In the genomic region with DNA sequence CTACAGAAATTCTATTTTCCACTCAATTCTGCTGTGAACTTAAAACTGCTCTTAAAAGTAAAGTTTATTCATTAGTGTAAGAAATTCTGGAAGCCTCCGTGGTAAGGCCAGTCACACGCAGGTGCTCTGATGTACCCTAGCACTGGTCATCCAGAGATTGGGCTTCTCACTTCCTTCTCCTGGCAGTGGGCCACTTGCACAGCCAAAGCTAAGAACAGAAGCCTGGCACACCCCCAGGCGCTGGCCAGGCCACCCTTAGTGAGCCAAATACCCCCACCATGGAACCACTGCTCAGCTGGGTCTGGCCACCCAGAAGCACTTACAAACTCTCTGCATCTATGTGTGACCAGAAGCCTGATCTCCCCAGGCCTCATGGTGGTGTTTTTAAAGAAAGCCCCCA, we compare ENCODE assay signal across 25 cellular contexts. TPM values are rescaled to one million over a fixed set of nuclear protein-coding genes. Genes with fewer than 3 reads are reported as not detected.
"Had no signal": no experiment of that assay in that cellular context is flagged by ENCODE, and none has a peak within 500 bp of the region (broad histone marks: within the 10 kb centered on the region; RNA-seq: fewer than 3 reads in every experiment).

No MANE protein-coding gene starts in this region.

- DNase-seq: activated CD4-positive, alpha-beta memory T cell treated with anti-CD3 and anti-CD28 coated beads for 36 hours; activated CD4-positive, alpha-beta T cell treated with anti-CD3 and anti-CD28 coated beads for 1 hour; activated CD4-positive, alpha-beta T cell treated with anti-CD3 and anti-CD28 coated beads, Interleukin-2, amount 10 ng/mL, durations not matched to agents 7 days and 5 days; activated CD8-positive, alpha-beta memory T cell treated with anti-CD3 and anti-CD28 coated beads for 24 hours; activated effector memory CD4-positive, alpha-beta T cell treated with anti-CD3 and anti-CD28 coated beads, Interleukin-2, amount 50 U/mL, for 16 hours; activated naive CD4-positive, alpha-beta T cell treated with Interleukin-2 at 50 U/mL for 16 hours; activated naive CD8-positive, alpha-beta T cell treated with anti-CD3 and anti-CD28 coated beads, Interleukin-2, amount 50 U/mL, for 24 hours; activated T-cell treated with anti-CD3 and anti-CD28 coated beads, Interleukin-2, amount 50 U/mL, for 4 hours; amniotic stem cell; NCI-H1105; NCI-H1436; NCI-H187 treated with DMSO at 0.1 percent for 48 hours; NCI-H2081 treated with DMSO at 0.1 percent for 48 hours; NCI-H446 treated with DMSO at 0.1 percent for 48 hours; NCI-H524 treated with DMSO at 0.1 percent for 48 hours; NCI-H748 treated with DMSO at 0.1 percent for 48 hours; SHP77; T-helper 17 cell; T-helper 9 cell had no signal

- ATAC-seq: activated naive CD4-positive, alpha-beta T cell treated with anti-CD3 and anti-CD28 coated beads, Interleukin-2, amount 50 U/mL, for 72 hours; activated naive CD8-positive, alpha-beta T cell treated with anti-CD3 and anti-CD28 coated beads, Interleukin-2, amount 50 U/mL, for 24 hours; activated T-cell treated with anti-CD3 and anti-CD28 coated beads, Interleukin-2, amount 50 U/mL, for 4 hours; T-helper 17 cell; WTC11 had no signal

- H3K4me3 ChIP-seq: ascending aorta, SJSA1 had no signal

- H3K36me3 ChIP-seq: ascending aorta, SJSA1 had no signal

- H3K4me1 ChIP-seq: ascending aorta had no signal

- H3K9me3 ChIP-seq: ascending aorta, SJSA1 had no signal

- H3K9ac ChIP-seq: KMS-11 had no signal

- H3K27ac ChIP-seq: ascending aorta, KMS-11, SJSA1 had no signal

- H3K4me2 ChIP-seq: KMS-11 had no signal

- H3K27me3 ChIP-seq: ascending aorta, SJSA1 had no signal

RNA-seq across cellular contexts. Expression of a gene that starts 58.4 kb away (rescaled TPM):
- total RNA-seq: MCF 10A had no signal
